1 cellular context compared by ENCODE assay signal in genomic region chr13:110873639-110874507, GRCh38.
A peak's percentile ranks its signal among the peaks of the same experiment; 100 is the strongest.
TF ChIP-seq lines count a peak whose summit lies in the region.

No MANE protein-coding gene starts in this region.

TF ChIP-seq in K562, 482 proteins besides CTCF, POLR2A, EP300 and RAD21 (continued from another document):
- no peak for TF ChIP-seq ZBTB26 (CRISPR knock-in tag; IDR thresholded peaks at IDR 0.05)
- no peak for TF ChIP-seq ILF3 (IDR thresholded peaks at IDR 0.05; ENCODE audit: borderline replicate concordance)
- no peak for TF ChIP-seq PTBP1 (IDR thresholded peaks at IDR 0.05; ENCODE audit: low read depth, low read length)
- TF ChIP-seq, protein P1, sequence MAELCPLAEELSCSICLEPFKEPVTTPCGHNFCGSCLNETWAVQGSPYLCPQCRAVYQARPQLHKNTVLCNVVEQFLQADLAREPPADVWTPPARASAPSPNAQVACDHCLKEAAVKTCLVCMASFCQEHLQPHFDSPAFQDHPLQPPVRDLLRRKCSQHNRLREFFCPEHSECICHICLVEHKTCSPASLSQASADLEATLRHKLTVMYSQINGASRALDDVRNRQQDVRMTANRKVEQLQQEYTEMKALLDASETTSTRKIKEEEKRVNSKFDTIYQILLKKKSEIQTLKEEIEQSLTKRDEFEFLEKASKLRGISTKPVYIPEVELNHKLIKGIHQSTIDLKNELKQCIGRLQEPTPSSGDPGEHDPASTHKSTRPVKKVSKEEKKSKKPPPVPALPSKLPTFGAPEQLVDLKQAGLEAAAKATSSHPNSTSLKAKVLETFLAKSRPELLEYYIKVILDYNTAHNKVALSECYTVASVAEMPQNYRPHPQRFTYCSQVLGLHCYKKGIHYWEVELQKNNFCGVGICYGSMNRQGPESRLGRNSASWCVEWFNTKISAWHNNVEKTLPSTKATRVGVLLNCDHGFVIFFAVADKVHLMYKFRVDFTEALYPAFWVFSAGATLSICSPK (IDR thresholded peaks at IDR 0.05; ENCODE audit: borderline replicate concordance): peak; percentile 48; the same call in 1 of the 2 replicates
- TF ChIP-seq PHF20 (IDR thresholded peaks at IDR 0.05; ENCODE audit: partially characterized antibody): peak; percentile 57
- no peak for TF ChIP-seq TAF1 (IDR thresholded peaks at IDR 0.05; ENCODE audit: control insufficient read depth, extremely low read depth, insufficient read depth, low read length, severe bottlenecking)
- peak in 1 of 2 experiments; percentile 42; a peak in 1 of 4 replicates for TF ChIP-seq FOXK2 (conservative IDR thresholded peaks at IDR 0.05 in 1 of 2, IDR thresholded peaks at IDR 0.05 in 1 of 2; ENCODE audit: low read depth in 2 of 2)
- no peak for TF ChIP-seq PREB (CRISPR knock-in tag; IDR thresholded peaks at IDR 0.05)
- TF ChIP-seq SPI1 (IDR thresholded peaks at IDR 0.05; ENCODE audit: borderline replicate concordance, low read depth, low read length): no peak
- no peak for TF ChIP-seq ZNF512 (tag; IDR thresholded peaks at IDR 0.05)
- peak; percentile 17 for TF ChIP-seq KDM5B (IDR thresholded peaks at IDR 0.05; ENCODE audit: insufficient replicate concordance, low read depth, low read length)
- no peak for TF ChIP-seq MTA3 (IDR thresholded peaks at IDR 0.05; ENCODE audit: borderline replicate concordance)
- no peak for TF ChIP-seq ZNF124 (CRISPR knock-in tag; IDR thresholded peaks at IDR 0.05)
- peak; percentile 52; the same call in 1 of the 2 replicates for TF ChIP-seq NKRF (IDR thresholded peaks at IDR 0.05; ENCODE audit: borderline replicate concordance)
- TF ChIP-seq MEF2A (IDR thresholded peaks at IDR 0.05; ENCODE audit: control insufficient read depth, low read depth, low read length): no peak
- TF ChIP-seq, protein P2, sequence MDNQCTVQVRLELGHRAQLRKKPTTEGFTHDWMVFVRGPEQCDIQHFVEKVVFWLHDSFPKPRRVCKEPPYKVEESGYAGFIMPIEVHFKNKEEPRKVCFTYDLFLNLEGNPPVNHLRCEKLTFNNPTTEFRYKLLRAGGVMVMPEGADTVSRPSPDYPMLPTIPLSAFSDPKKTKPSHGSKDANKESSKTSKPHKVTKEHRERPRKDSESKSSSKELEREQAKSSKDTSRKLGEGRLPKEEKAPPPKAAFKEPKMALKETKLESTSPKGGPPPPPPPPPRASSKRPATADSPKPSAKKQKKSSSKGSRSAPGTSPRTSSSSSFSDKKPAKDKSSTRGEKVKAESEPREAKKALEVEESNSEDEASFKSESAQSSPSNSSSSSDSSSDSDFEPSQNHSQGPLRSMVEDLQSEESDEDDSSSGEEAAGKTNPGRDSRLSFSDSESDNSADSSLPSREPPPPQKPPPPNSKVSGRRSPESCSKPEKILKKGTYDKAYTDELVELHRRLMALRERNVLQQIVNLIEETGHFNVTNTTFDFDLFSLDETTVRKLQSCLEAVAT (IDR thresholded peaks at IDR 0.05): peak in 1 of 2 experiments; percentile 73; a peak in 3 of 4 replicates
- TF ChIP-seq ZNF121 (CRISPR knock-in tag; conservative IDR thresholded peaks at IDR 0.05): no peak
- TF ChIP-seq HLTF (IDR thresholded peaks at IDR 0.05): 0 out of 2 replicates have a peak, but pooled peaks have one; percentile 38
- TF ChIP-seq CREM (IDR thresholded peaks at IDR 0.05; ENCODE audit: low read depth): no peak
- TF ChIP-seq TAF7 (tag; IDR thresholded peaks at IDR 0.05): no peak
- TF ChIP-seq ZC3H4 (CRISPR knock-in tag; IDR thresholded peaks at IDR 0.05; ENCODE audit: borderline replicate concordance): peak; percentile 55; the same call in 1 of the 2 replicates
- no peak for TF ChIP-seq ZFP30 (CRISPR knock-in tag; IDR thresholded peaks at IDR 0.05; ENCODE audit: borderline replicate concordance)
- TF ChIP-seq LARP7 (IDR thresholded peaks at IDR 0.05): peak; percentile 37; the same call in 1 of the 2 replicates
- no peak for TF ChIP-seq CEBPB (tag; IDR thresholded peaks at IDR 0.05)
- TF ChIP-seq HDGF (IDR thresholded peaks at IDR 0.05): peak; percentile 81
- TF ChIP-seq BCLAF1 (IDR thresholded peaks at IDR 0.05; ENCODE audit: borderline replicate concordance in 1 of 2, control insufficient read depth in 1 of 2, low read depth in 2 of 2, low read length in 1 of 2): no peak
- no peak for TF ChIP-seq ZNF395 (CRISPR knock-in tag; IDR thresholded peaks at IDR 0.05)
- no peak for TF ChIP-seq JUND (IDR thresholded peaks at IDR 0.05; ENCODE audit: borderline replicate concordance, low read depth, low read length)
- peak; percentile 19; the same call in 1 of the 3 replicates for TF ChIP-seq JUND (tag; IDR thresholded peaks at IDR 0.05; ENCODE audit: borderline replicate concordance, low read depth, low read length)
- peak in 1 of 2 experiments; percentile 25; a peak in 1 of 4 replicates for TF ChIP-seq HDAC1 (IDR thresholded peaks at IDR 0.05)
- TF ChIP-seq ZNF436 (CRISPR knock-in tag; IDR thresholded peaks at IDR 0.05): no peak
- no peak for TF ChIP-seq ARNT (IDR thresholded peaks at IDR 0.05)
- TF ChIP-seq KLF1 (tag; IDR thresholded peaks at IDR 0.05): no peak
- no peak for TF ChIP-seq FIP1L1 (IDR thresholded peaks at IDR 0.05; ENCODE audit: low read depth, low read length, poor library complexity, severe bottlenecking)
- TF ChIP-seq CEBPG (CRISPR knock-in tag; IDR thresholded peaks at IDR 0.05): 0 out of 2 replicates have a peak, but pooled peaks have one; percentile 13
- no peak for TF ChIP-seq CEBPG (tag; conservative IDR thresholded peaks at IDR 0.05 in 1 of 2, IDR thresholded peaks at IDR 0.05 in 1 of 2)
- peak; percentile 95 for TF ChIP-seq ZBTB43 (CRISPR knock-in tag; IDR thresholded peaks at IDR 0.05)
- TF ChIP-seq DDX20 (tag; IDR thresholded peaks at IDR 0.05; ENCODE audit: low read depth): no peak
- TF ChIP-seq ZNF146 (CRISPR knock-in tag; IDR thresholded peaks at IDR 0.05; ENCODE audit: unreplicated experiment): no peak
- TF ChIP-seq BRCA1 (IDR thresholded peaks at IDR 0.05): no peak
- TF ChIP-seq BRCA1 (CRISPR knock-in tag; IDR thresholded peaks at IDR 0.05): no peak
- no peak for TF ChIP-seq ZNF445 (CRISPR knock-in tag; IDR thresholded peaks at IDR 0.05; ENCODE audit: low read depth)
- peak in 1 of 2 experiments; percentile 25; a peak in 1 of 4 replicates for TF ChIP-seq FOXA3 (CRISPR knock-in tag; conservative IDR thresholded peaks at IDR 0.05 in 1 of 2, IDR thresholded peaks at IDR 0.05 in 1 of 2)
- TF ChIP-seq TOE1 (IDR thresholded peaks at IDR 0.05; ENCODE audit: borderline replicate concordance): no peak
- no peak for TF ChIP-seq TOE1 (CRISPR knock-in tag; IDR thresholded peaks at IDR 0.05; ENCODE audit: borderline replicate concordance, low read depth)
- TF ChIP-seq NCOA1 (IDR thresholded peaks at IDR 0.05; ENCODE audit: low read depth): no peak
